ENCODE assay signal across 8 cellular contexts in genomic region chr12:12786716-12787601, GRCh38. TPM values are rescaled to one million over a fixed set of nuclear protein-coding genes. Genes with fewer than 3 reads are reported as not detected.
DNase-seq lines count a peak whose midpoint lies in the region; ATAC-seq and TF ChIP-seq lines count a peak whose summit lies in the region.

No MANE protein-coding gene starts in this region.

- peak in 1 of 3 experiments; percentile 30 for TF ChIP-seq CTCF in testis (IDR thresholded peaks at IDR 0.05)

- peak overlapping the region; percentile 62; the same call in 1 of the 2 replicates for H3K9ac ChIP-seq in HUES48 (ENCODE audit: low read depth, low read length)

- peaks cover 25% of the 10 kb centered on the region for H3K4me1 ChIP-seq in HUES48 (ENCODE audit: control insufficient read depth, insufficient read depth, low read length)
- peaks cover 19% of the 10 kb centered on the region for H3K4me1 ChIP-seq in SJSA1 (replicated peaks)
- H3K4me1 ChIP-seq in testis, result peaks cover 23% of the 10 kb centered on the region

- H3K27ac ChIP-seq in HUES48 (ENCODE audit: low read depth, low read length) (no peak overlapping the region), SJSA1 (0 out of 2 replicates have a peak overlapping the region, but pooled peaks have one; percentile 0), testis (peak overlapping the region; percentile 89 to 91)

- ATAC-seq in GM21447 (IDR thresholded peaks at IDR 0.05; ENCODE audit: unreplicated experiment), result peak; percentile 66

- peaks cover 47% of the 10 kb centered on the region for H3K27me3 ChIP-seq in HUES48 (ENCODE audit: control insufficient read depth, insufficient read depth, low read length)
- H3K27me3 ChIP-seq in SJSA1 (replicated peaks), result no peaks in the 10 kb centered on the region
- no peaks in the 10 kb centered on the region for H3K27me3 ChIP-seq in testis

- H3K36me3 ChIP-seq in HUES48 (ENCODE audit: control insufficient read depth, insufficient read depth, low read length), result no peaks in the 10 kb centered on the region
- no peaks in the 10 kb centered on the region for H3K36me3 ChIP-seq in SJSA1
- H3K36me3 ChIP-seq in testis (ENCODE audit: low read depth, missing control alignments), result no peaks in the 10 kb centered on the region

- intact Hi-C loops in testis (cut with DNase I; ENCODE audit: low total_unique reads), result no loop called here

- TF ChIP-seq POLR2A in testis (IDR thresholded peaks at IDR 0.05), result no peak

- peak overlapping the region; percentile 58 for H3K4me3 ChIP-seq in HUES48 (ENCODE audit: low read depth, low read length)
- H3K4me3 ChIP-seq in SJSA1, result peak overlapping the region; percentile 40
- H3K4me3 ChIP-seq in testis, result peak overlapping the region; percentile 67 to 71

- WGBS in testis, 2 donors, result 0 to 3% methylated on average over 7 to 50 of the region's 80 CpGs

- H3K9me3 ChIP-seq in HUES48 (ENCODE audit: control insufficient read depth, insufficient read depth, low read length), result no peaks in the 10 kb centered on the region
- H3K9me3 ChIP-seq in SJSA1 (replicated peaks), result no peaks in the 10 kb centered on the region
- H3K9me3 ChIP-seq in testis, result no peaks in the 10 kb centered on the region

- DNase-seq in DMS79 treated with DMSO at 0.1 percent for 48 hours (lab: John Stamatoyannopoulos, UW), result peak; percentile 74
- peak; percentile 78 to 82 for DNase-seq in SJSA1 (ENCODE audit: low read depth in 1 of 2, low spot score in 2 of 2)
- peak; percentile 80 for DNase-seq in activated naive CD4-positive, alpha-beta T cell treated with anti-CD3 and anti-CD28 coated beads, Interleukin-2, amount 50 U/mL, for 16 hours
- DNase-seq in germinal center (ENCODE audit: low spot score), result peak; percentile 91
- peak; percentile 78 for DNase-seq in occipital lobe (lab: John Stamatoyannopoulos, UW)
- peak; percentile 90 for DNase-seq in testis

RNA-seq across cellular contexts. Expression of gene APOLD1, which starts 1.5 kb away (rescaled TPM):
- total RNA-seq in SJSA1 (2014; rRNA removed; shearing (Covaris generic)), result 6.5 and 10.6 TPM in 2 replicates
- total RNA-seq in occipital lobe, result 42.9 TPM
- total RNA-seq in testis, result 1 to 10 TPM; 9.2 to 9.7 TPM
- polyA plus RNA-seq in testis (ENCODE audit: insufficient read depth, low read depth, low replicate concordance), result 8.2 TPM

RNA-seq across cellular contexts. Expression of gene DDX47, which starts 26.2 kb away (rescaled TPM):
- total RNA-seq in SJSA1 (2014; rRNA removed; shearing (Covaris generic)), result 86.1 and 148 TPM in 2 replicates
- total RNA-seq in occipital lobe (65.8 TPM), testis (10 to 100 TPM; 82.4 to 85.4 TPM)
- polyA plus RNA-seq in testis (ENCODE audit: insufficient read depth, low read depth, low replicate concordance), result 52.4 TPM
